In genomic region chr5:127934791-127935256, GRCh38 we compare ENCODE assay signal across 1 cellular context.
TF ChIP-seq lines count a peak whose summit lies in the region.

No MANE protein-coding gene starts in this region.

TF ChIP-seq in HepG2, 621 proteins besides CTCF, POLR2A, EP300 and RAD21 (continued from another document and continues in another):
- TF ChIP-seq TBX2 (CRISPR knock-in tag; IDR thresholded peaks at IDR 0.05; ENCODE audit: borderline replicate concordance) (peak; percentile 92), NFRKB (IDR thresholded peaks at IDR 0.05) (no peak), ZFP36L2 (CRISPR knock-in tag; IDR thresholded peaks at IDR 0.05) (no peak), KDM2A (CRISPR knock-in tag; IDR thresholded peaks at IDR 0.05; ENCODE audit: borderline replicate concordance, low read depth) (no peak), ZNF550 (CRISPR knock-in tag; IDR thresholded peaks at IDR 0.05; ENCODE audit: borderline replicate concordance) (no peak), ASH2L (IDR thresholded peaks at IDR 0.05; ENCODE audit: insufficient read length, low read depth, low read length) (no peak), FIP1L1 (IDR thresholded peaks at IDR 0.05; ENCODE audit: borderline replicate concordance, insufficient read depth, low read depth, low read length) (no peak), ZNF318 (CRISPR knock-in tag; IDR thresholded peaks at IDR 0.05) (no peak), ZC3H4 (CRISPR knock-in tag; IDR thresholded peaks at IDR 0.05; ENCODE audit: borderline replicate concordance) (no peak), KAT7 (CRISPR knock-in tag; IDR thresholded peaks at IDR 0.05; ENCODE audit: borderline replicate concordance) (no peak), CCDC6 (CRISPR knock-in tag; IDR thresholded peaks at IDR 0.05) (no peak), ZNF143 (CRISPR knock-in tag; IDR thresholded peaks at IDR 0.05) (no peak), NFATC3 (CRISPR knock-in tag; IDR thresholded peaks at IDR 0.05) (no peak), FOXK2 (IDR thresholded peaks at IDR 0.05) (no peak), MEIS1 (CRISPR knock-in tag; IDR thresholded peaks at IDR 0.05; ENCODE audit: borderline replicate concordance) (no peak), PHF8 (CRISPR knock-in tag; IDR thresholded peaks at IDR 0.05) (no peak), REL (CRISPR knock-in tag; conservative IDR thresholded peaks at IDR 0.05) (no peak), TAF1 (CRISPR knock-in tag; IDR thresholded peaks at IDR 0.05) (no peak), DR1 (CRISPR knock-in tag; IDR thresholded peaks at IDR 0.05) (no peak), ZFP62 (CRISPR knock-in tag; IDR thresholded peaks at IDR 0.05) (no peak), RELA (CRISPR knock-in tag; IDR thresholded peaks at IDR 0.05) (no peak), HES4 (CRISPR knock-in tag; IDR thresholded peaks at IDR 0.05; ENCODE audit: borderline replicate concordance) (no peak), ZNF878 (CRISPR knock-in tag; IDR thresholded peaks at IDR 0.05) (no peak), JUNB (CRISPR knock-in tag; IDR thresholded peaks at IDR 0.05; ENCODE audit: borderline replicate concordance) (peak; percentile 69; the same call in 1 of the 2 replicates), ZNF362 (CRISPR knock-in tag; IDR thresholded peaks at IDR 0.05; ENCODE audit: borderline replicate concordance) (no peak), ZBTB20 (CRISPR knock-in tag; IDR thresholded peaks at IDR 0.05; ENCODE audit: borderline replicate concordance, low read depth) (0 out of 2 replicates have a peak, but pooled peaks have one; percentile 27), TEAD2 (CRISPR knock-in tag; IDR thresholded peaks at IDR 0.05) (no peak), NFE2L2 (IDR thresholded peaks at IDR 0.05; ENCODE audit: low read length) (no peak), PAXIP1 (CRISPR knock-in tag; conservative IDR thresholded peaks at IDR 0.05) (peak; percentile 70), ELF4 (CRISPR knock-in tag; IDR thresholded peaks at IDR 0.05; ENCODE audit: borderline replicate concordance) (no peak), ZNF781 (CRISPR knock-in tag; IDR thresholded peaks at IDR 0.05; ENCODE audit: borderline replicate concordance, not compliant biosample characterization) (no peak), NFYB (CRISPR knock-in tag; IDR thresholded peaks at IDR 0.05) (no peak), ZFY (CRISPR knock-in tag; IDR thresholded peaks at IDR 0.05) (no peak), IKZF4 (CRISPR knock-in tag; IDR thresholded peaks at IDR 0.05; ENCODE audit: borderline replicate concordance, low read depth, not compliant biosample characterization) (no peak), STAT5B (CRISPR knock-in tag; IDR thresholded peaks at IDR 0.05) (no peak), RBM22 (optimal IDR thresholded peaks at IDR 0.05; ENCODE audit: low read length) (no peak), ATF2 (CRISPR knock-in tag; IDR thresholded peaks at IDR 0.05) (peak; percentile 49; the same call in 1 of the 2 replicates)
- TF ChIP-seq, protein P1, sequence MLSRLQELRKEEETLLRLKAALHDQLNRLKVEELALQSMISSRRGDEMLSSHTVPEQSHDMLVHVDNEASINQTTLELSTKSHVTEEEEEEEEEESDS (CRISPR knock-in tag; IDR thresholded peaks at IDR 0.05; ENCODE audit: borderline replicate concordance), result no peak
- TF ChIP-seq, protein P2, sequence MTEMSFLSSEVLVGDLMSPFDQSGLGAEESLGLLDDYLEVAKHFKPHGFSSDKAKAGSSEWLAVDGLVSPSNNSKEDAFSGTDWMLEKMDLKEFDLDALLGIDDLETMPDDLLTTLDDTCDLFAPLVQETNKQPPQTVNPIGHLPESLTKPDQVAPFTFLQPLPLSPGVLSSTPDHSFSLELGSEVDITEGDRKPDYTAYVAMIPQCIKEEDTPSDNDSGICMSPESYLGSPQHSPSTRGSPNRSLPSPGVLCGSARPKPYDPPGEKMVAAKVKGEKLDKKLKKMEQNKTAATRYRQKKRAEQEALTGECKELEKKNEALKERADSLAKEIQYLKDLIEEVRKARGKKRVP (CRISPR knock-in tag; IDR thresholded peaks at IDR 0.05), result no peak
- TF ChIP-seq, protein P3, sequence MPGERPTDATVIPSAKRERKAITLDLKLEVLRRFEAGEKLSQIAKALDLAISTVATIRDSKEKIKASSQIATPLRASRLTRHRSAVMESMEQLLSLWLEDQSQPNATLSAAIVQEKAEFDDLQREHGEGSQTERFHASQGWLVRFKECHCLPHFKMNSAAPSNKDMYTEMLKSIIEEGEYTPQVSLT (CRISPR knock-in tag; IDR thresholded peaks at IDR 0.05; ENCODE audit: borderline replicate concordance, low read depth), result no peak
- TF ChIP-seq, protein P4, sequence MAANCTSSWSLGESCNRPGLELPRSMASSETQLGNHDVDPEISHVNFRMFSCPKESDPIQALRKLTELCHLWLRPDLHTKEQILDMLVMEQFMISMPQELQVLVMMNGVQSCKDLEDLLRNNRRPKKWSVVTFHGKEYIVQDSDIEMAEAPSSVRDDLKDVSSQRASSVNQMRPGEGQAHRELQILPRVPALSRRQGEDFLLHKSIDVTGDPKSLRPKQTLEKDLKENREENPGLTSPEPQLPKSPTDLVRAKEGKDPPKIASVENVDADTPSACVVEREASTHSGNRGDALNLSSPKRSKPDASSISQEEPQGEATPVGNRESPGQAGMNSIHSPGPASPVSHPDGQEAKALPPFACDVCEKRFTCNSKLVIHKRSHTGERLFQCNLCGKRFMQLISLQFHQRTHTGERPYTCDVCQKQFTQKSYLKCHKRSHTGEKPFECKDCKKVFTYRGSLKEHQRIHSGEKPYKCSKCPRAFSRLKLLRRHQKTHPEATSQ (CRISPR knock-in tag; IDR thresholded peaks at IDR 0.05; ENCODE audit: borderline replicate concordance), result no peak
- TF ChIP-seq, protein P5, sequence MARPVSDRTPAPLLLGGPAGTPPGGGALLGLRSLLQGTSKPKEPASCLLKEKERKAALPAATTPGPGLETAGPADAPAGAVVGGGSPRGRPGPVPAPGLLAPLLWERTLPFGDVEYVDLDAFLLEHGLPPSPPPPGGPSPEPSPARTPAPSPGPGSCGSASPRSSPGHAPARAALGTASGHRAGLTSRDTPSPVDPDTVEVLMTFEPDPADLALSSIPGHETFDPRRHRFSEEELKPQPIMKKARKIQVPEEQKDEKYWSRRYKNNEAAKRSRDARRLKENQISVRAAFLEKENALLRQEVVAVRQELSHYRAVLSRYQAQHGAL (CRISPR knock-in tag; IDR thresholded peaks at IDR 0.05; ENCODE audit: not compliant biosample characterization), result no peak
- TF ChIP-seq, protein P6, sequence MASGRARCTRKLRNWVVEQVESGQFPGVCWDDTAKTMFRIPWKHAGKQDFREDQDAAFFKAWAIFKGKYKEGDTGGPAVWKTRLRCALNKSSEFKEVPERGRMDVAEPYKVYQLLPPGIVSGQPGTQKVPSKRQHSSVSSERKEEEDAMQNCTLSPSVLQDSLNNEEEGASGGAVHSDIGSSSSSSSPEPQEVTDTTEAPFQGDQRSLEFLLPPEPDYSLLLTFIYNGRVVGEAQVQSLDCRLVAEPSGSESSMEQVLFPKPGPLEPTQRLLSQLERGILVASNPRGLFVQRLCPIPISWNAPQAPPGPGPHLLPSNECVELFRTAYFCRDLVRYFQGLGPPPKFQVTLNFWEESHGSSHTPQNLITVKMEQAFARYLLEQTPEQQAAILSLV (CRISPR knock-in tag; IDR thresholded peaks at IDR 0.05; ENCODE audit: borderline replicate concordance), result no peak
